19 cellular contexts compared by ENCODE assay signal in the genomic region with DNA sequence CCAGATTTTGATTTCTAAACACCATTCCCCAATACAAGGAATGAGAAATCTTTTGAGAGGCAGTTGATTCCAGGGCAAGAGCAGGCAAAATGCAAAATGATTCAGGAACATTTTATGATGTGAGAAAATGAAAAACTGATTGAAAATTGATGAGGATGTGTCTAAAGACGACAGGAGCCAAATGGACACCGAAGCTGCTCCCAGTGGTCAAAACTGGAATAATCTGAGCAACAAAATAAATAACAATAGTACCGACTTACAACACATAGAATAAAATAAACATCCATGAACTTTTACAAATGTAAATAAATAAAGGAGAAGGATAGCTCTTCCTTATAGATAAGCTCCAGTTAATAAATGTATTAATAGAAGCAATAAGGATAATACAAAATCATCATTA.
"Had no signal": no experiment of that assay in that cellular context is flagged by ENCODE, and none has a peak within 500 bp of the region (broad histone marks: within the 10 kb centered on the region; RNA-seq: fewer than 3 reads in every experiment).

No MANE protein-coding gene starts in this region.

- H3K36me3 Mint-ChIP-seq: immature natural killer cell; naive thymus-derived CD4-positive, alpha-beta T cell had no signal

- H3K4me3 Mint-ChIP-seq: immature natural killer cell; naive thymus-derived CD4-positive, alpha-beta T cell; nephron progenitor cell had no signal

- ATAC-seq: gastrocnemius medialis; left cardiac atrium; naive thymus-derived CD4-positive, alpha-beta T cell had no signal

- H3K36me3 ChIP-seq: esophagus muscularis mucosa, gastrocnemius medialis, left ventricle myocardium inferior, right atrium auricular region had no signal

- H3K9me3 ChIP-seq: gastrocnemius medialis, right atrium auricular region had no signal

- DNase-seq: cortex of kidney; dorsolateral prefrontal cortex; effector CD8-positive, alpha-beta T cell; gastrocnemius medialis; immature natural killer cell; kidney; left cardiac atrium; left ventricle myocardium inferior; mesendoderm; naive thymus-derived CD4-positive, alpha-beta T cell; nephron progenitor cell; small intestine; stimulated activated CD4-positive, alpha-beta T cell treated with anti-CD3 and anti-CD28 coated beads, Interleukin-12 subunit alpha, Interleukin-12 subunit beta, amount 100 ng/mL, for 4 hours; stimulated activated naive CD4-positive, alpha-beta T cell treated with Interleukin-2 at 50 U/mL for 16 hours; trophoblast cell had no signal

- H3K4me1 ChIP-seq: esophagus muscularis mucosa, gastrocnemius medialis, left ventricle myocardium inferior, right atrium auricular region had no signal

- H3K27ac ChIP-seq: dorsolateral prefrontal cortex, epithelial cell of prostate, esophagus muscularis mucosa, gastrocnemius medialis, left ventricle myocardium inferior, right atrium auricular region had no signal

- H3K4me1 Mint-ChIP-seq: immature natural killer cell; naive thymus-derived CD4-positive, alpha-beta T cell; nephron progenitor cell had no signal

- H3K4me3 ChIP-seq: dorsolateral prefrontal cortex, esophagus muscularis mucosa, gastrocnemius medialis, left ventricle myocardium inferior, lung, right atrium auricular region had no signal

- H3K27me3 ChIP-seq: dorsolateral prefrontal cortex, esophagus muscularis mucosa, gastrocnemius medialis, right atrium auricular region had no signal

- H3K27ac Mint-ChIP-seq: immature natural killer cell; naive thymus-derived CD4-positive, alpha-beta T cell; nephron progenitor cell had no signal
